ENCODE assay signal across 26 cellular contexts in the genomic region with DNA sequence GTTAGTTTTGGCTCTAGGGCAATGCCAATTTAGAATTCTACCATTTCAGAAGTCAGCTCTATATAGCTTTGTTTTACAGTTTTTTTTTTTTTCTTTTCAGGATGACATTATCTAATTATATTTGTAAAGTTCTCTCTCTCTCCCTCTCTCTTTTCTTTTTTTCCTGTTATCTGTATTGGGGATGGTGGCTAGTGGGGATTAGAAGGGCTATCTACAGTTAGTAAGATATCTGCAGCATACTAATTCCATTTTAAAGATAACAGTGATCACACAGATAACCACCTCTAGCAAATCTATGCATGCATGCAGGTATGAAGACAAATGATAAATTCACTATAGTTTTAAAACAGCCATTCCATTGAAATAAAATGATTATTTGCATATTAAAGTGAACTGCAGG.
"Had no signal": no experiment of that assay in that cellular context is flagged by ENCODE, and none has a peak within 500 bp of the region (broad histone marks: within the 10 kb centered on the region; RNA-seq: fewer than 3 reads in every experiment).

No MANE protein-coding gene starts in this region.

- H3K27me3 ChIP-seq: stomach, suprapubic skin, testis, thyroid gland, tibial artery, tibial nerve, transverse colon, upper lobe of left lung, upper lobe of right lung, uterus, vagina had no signal

- H3K4me3 ChIP-seq: stomach, suprapubic skin, testis, thoracic aorta, thyroid gland, tibial artery, tibial nerve, transverse colon, upper lobe of left lung, upper lobe of right lung, uterus, vagina had no signal

- ATAC-seq: stimulated activated effector memory CD8-positive, alpha-beta T cell treated with anti-CD3 and anti-CD28 coated beads, Interleukin-12 subunit alpha, Interleukin-12 subunit beta, amount 100 ng/mL, for 72 hours; stimulated activated memory B cell treated with anti-CD40 and anti-IgM and Interleukin-4, amounts not matched to agents 10 μg/mL and 1 μg/mL and 100 μg/mL, for 72 hours; stimulated activated naive B cell treated with anti-CD40 and anti-IgM and Interleukin-4, amounts not matched to agents 10 μg/mL and 1 μg/mL and 100 μg/mL, for 72 hours; stimulated activated naive CD8-positive, alpha-beta T cell treated with anti-CD3 and anti-CD28 coated beads, Interleukin-15, amount 100 ng/mL, for 72 hours; stimulated activated naive CD8-positive, alpha-beta T cell treated with anti-CD3 and anti-CD28 coated beads, Interleukin-15, Interleukin-2, amounts not matched to agents 100 U/mL and 50 U/mL, for 24 hours; upper lobe of right lung had no signal

- H3K9me3 ChIP-seq: stomach, suprapubic skin, testis, thoracic aorta, thyroid gland, tibial artery, tibial nerve, transverse colon, upper lobe of left lung, upper lobe of right lung, uterus, vagina had no signal

- DNase-seq: stimulated activated CD4-positive, alpha-beta T cell treated with anti-CD3 and anti-CD28 coated beads, Interleukin-2, amount 100 ng/mL, for 48 hours; stimulated activated CD4-positive, alpha-beta T cell treated with anti-CD3 and anti-CD28 coated beads, Interleukin-4, amount 100 ng/mL, for 1 hour; stimulated activated CD4-positive, alpha-beta T cell treated with anti-CD3 and anti-CD28 coated beads, Interleukin-4, amount 100 ng/mL, for 24 hours; stimulated activated CD4-positive, alpha-beta T cell treated with anti-CD3 and anti-CD28 coated beads, Interleukin-4, amount 100 ng/mL, for 4 hours; stimulated activated CD8-positive, alpha-beta memory T cell treated with anti-CD3 and anti-CD28 coated beads, Interleukin-4, amount 100 ng/mL, for 48 hours; stimulated activated naive B cell treated with anti-CD40 and anti-IgM and Interleukin-4, amounts not matched to agents 10 μg/mL and 1 μg/mL and 100 μg/mL, for 72 hours; stimulated activated naive CD4-positive, alpha-beta T cell; stimulated activated naive CD4-positive, alpha-beta T cell treated with Interleukin-2 at 50 U/mL for 16 hours; stimulated activated naive CD8-positive, alpha-beta T cell treated with anti-CD3 and anti-CD28 coated beads, Interleukin-15, amount 100 ng/mL, for 72 hours; stimulated activated naive CD8-positive, alpha-beta T cell treated with anti-CD3 and anti-CD28 coated beads, Interleukin-15, Interleukin-2, amounts not matched to agents 100 U/mL and 50 U/mL, for 24 hours; stomach; substantia nigra; testis; thyroid gland; tibial artery; transverse colon; trophoblast cell; upper lobe of left lung; upper lobe of right lung; uterus had no signal

- H3K27ac ChIP-seq: stomach, suprapubic skin, testis, thoracic aorta, thyroid gland, tibial artery, tibial nerve, transverse colon, upper lobe of left lung, upper lobe of right lung, uterus, vagina had no signal

- H3K36me3 ChIP-seq: stomach, suprapubic skin, thoracic aorta, thyroid gland, tibial artery, tibial nerve, transverse colon, upper lobe of left lung, upper lobe of right lung, uterus, vagina had no signal

- H3K4me1 ChIP-seq: stomach, suprapubic skin, testis, tibial nerve, transverse colon, upper lobe of left lung, upper lobe of right lung, uterus, vagina had no signal
